In genomic region chr10:132551093-132551807, GRCh38 we compare ENCODE assay signal across 9 cellular contexts. TPM values are rescaled to one million over a fixed set of nuclear protein-coding genes. Genes with fewer than 3 reads are reported as not detected.
DNase-seq lines count a peak whose midpoint lies in the region; ATAC-seq and TF ChIP-seq lines count a peak whose summit lies in the region.
"Had no signal": no experiment of that assay in that cellular context is flagged by ENCODE, and none has a peak within 500 bp of the region (broad histone marks: within the 10 kb centered on the region; RNA-seq: fewer than 3 reads in every experiment).

No MANE protein-coding gene starts in this region.

- POLR2A ChIA-PET in CD8-positive, alpha-beta memory T cell (lab: Charles Lee): no interaction called here
- POLR2A ChIA-PET in activated CD4-positive, alpha-beta memory T cell treated with anti-CD3 and anti-CD28 coated beads for 36 hours (lab: Charles Lee): interaction anchor here (0.6 to 2.0 kb wide), 3 partner anchors 10 to 20 kb away, joined by 3 to 6 read pairs (median 3); no protein-coding TSS in a partner anchor

- peaks cover 16 to 49% (median 19%) of the 10 kb centered on the region in 3 donors for H3K4me1 Mint-ChIP-seq in CD8-positive, alpha-beta memory T cell
- peaks cover 29% of the 10 kb centered on the region for H3K4me1 Mint-ChIP-seq in activated CD4-positive, alpha-beta memory T cell treated with anti-CD3 and anti-CD28 coated beads for 36 hours (ENCODE audit: low read depth)

- H3K4me1 ChIP-seq in CD8-positive, alpha-beta memory T cell (ENCODE audit: insufficient read depth, low read length): peaks cover 53% of the 10 kb centered on the region
- peaks cover 8% of the 10 kb centered on the region for H3K4me1 ChIP-seq in upper lobe of right lung

- TF ChIP-seq CTCF in upper lobe of right lung (IDR thresholded peaks at IDR 0.05): no peak

- H3K27ac Mint-ChIP-seq in CD8-positive, alpha-beta memory T cell: peak overlapping the region; percentile 18 to 92 (median 78)
- peak overlapping the region; percentile 52 for H3K27ac Mint-ChIP-seq in activated CD4-positive, alpha-beta memory T cell treated with anti-CD3 and anti-CD28 coated beads for 36 hours

- H3K4me3 Mint-ChIP-seq in CD8-positive, alpha-beta memory T cell: peak overlapping the region; percentile 37 to 83 (median 75)
- H3K4me3 Mint-ChIP-seq in activated CD4-positive, alpha-beta memory T cell treated with anti-CD3 and anti-CD28 coated beads for 36 hours: peak overlapping the region; percentile 38

- peaks cover 0 to under 1% (median 0%) of the 10 kb centered on the region in 3 donors for H3K36me3 Mint-ChIP-seq in CD8-positive, alpha-beta memory T cell
- H3K36me3 Mint-ChIP-seq in activated CD4-positive, alpha-beta memory T cell treated with anti-CD3 and anti-CD28 coated beads for 36 hours: no peaks in the 10 kb centered on the region

- ATAC-seq in HG03159 (IDR thresholded peaks at IDR 0.05; ENCODE audit: unreplicated experiment) (peak; percentile 81), upper lobe of right lung (peak; percentile 52)

- CTCF ChIA-PET in CD8-positive, alpha-beta memory T cell (lab: Charles Lee): interaction anchor here (0.9 to 2.1 kb wide), 6 partner anchors 10 to 104 kb away, joined by 3 to 15 read pairs (median 4); no protein-coding TSS in a partner anchor
- CTCF ChIA-PET in activated CD4-positive, alpha-beta memory T cell treated with anti-CD3 and anti-CD28 coated beads for 36 hours (lab: Charles Lee): interaction anchor here (0.8 to 1.7 kb wide), 4 partner anchors 11 to 104 kb away, joined by 3 to 13 read pairs (median 4); no protein-coding TSS in a partner anchor

- DNase-seq in CD8-positive, alpha-beta memory T cell: peak in 1 of 5 donors; percentile 36
- peak; percentile 58 for DNase-seq in activated CD4-positive, alpha-beta memory T cell treated with anti-CD3 and anti-CD28 coated beads for 36 hours
- DNase-seq in upper lobe of right lung (peak; percentile 67), T-helper 9 cell (no peak), NCI-H1417 treated with DMSO at 0.1 percent for 48 hours (lab: John Stamatoyannopoulos, UW) (no peak), NCI-H2107 (lab: John Stamatoyannopoulos, UW) (no peak)

- H3K9me3 Mint-ChIP-seq in CD8-positive, alpha-beta memory T cell: no peaks in the 10 kb centered on the region
- no peaks in the 10 kb centered on the region for H3K9me3 Mint-ChIP-seq in activated CD4-positive, alpha-beta memory T cell treated with anti-CD3 and anti-CD28 coated beads for 36 hours

- TF ChIP-seq POLR2A in GM19099 (IDR thresholded peaks at IDR 0.05; ENCODE audit: extremely low read depth, insufficient read length, low read depth): peak; percentile 39

- H3K4me3 ChIP-seq in CD8-positive, alpha-beta memory T cell (ENCODE audit: low read length): peak overlapping the region; percentile 55
- H3K4me3 ChIP-seq in upper lobe of right lung: no peak overlapping the region
- H3K4me3 ChIP-seq: thoracic aorta had no signal

- peak overlapping the region; percentile 6 for H3K27ac ChIP-seq in CD8-positive, alpha-beta memory T cell (ENCODE audit: low read depth, low read length)
- H3K27ac ChIP-seq in upper lobe of right lung: no peak overlapping the region
- H3K27ac ChIP-seq: thoracic aorta had no signal

- H3K9me3 ChIP-seq in CD8-positive, alpha-beta memory T cell (ENCODE audit: low read length): no peaks in the 10 kb centered on the region
- no peaks in the 10 kb centered on the region for H3K9me3 ChIP-seq in upper lobe of right lung
- H3K9me3 ChIP-seq: thoracic aorta had no signal

- intact Hi-C loops in activated CD4-positive, alpha-beta memory T cell treated with anti-CD3 and anti-CD28 coated beads for 36 hours (cut with micrococcal nuclease): loop anchor here (1.0 kb wide), 1 partner anchor 10 kb away; no protein-coding TSS in a partner anchor
- intact Hi-C loops in upper lobe of right lung (cut with DNase I): no loop called here

- H3K27me3 ChIP-seq in CD8-positive, alpha-beta memory T cell (ENCODE audit: insufficient read depth, low read length, poor library complexity, severe bottlenecking): no peaks in the 10 kb centered on the region
- no peaks in the 10 kb centered on the region for H3K27me3 ChIP-seq in upper lobe of right lung

- H3K27me3 Mint-ChIP-seq in CD8-positive, alpha-beta memory T cell: peaks cover 0 to 5% of the 10 kb centered on the region in 2 donors
- H3K27me3 Mint-ChIP-seq in activated CD4-positive, alpha-beta memory T cell treated with anti-CD3 and anti-CD28 coated beads for 36 hours: no peaks in the 10 kb centered on the region

- H3K36me3 ChIP-seq in CD8-positive, alpha-beta memory T cell (ENCODE audit: insufficient read depth, low read length): no peaks in the 10 kb centered on the region
- no peaks in the 10 kb centered on the region for H3K36me3 ChIP-seq in upper lobe of right lung
- H3K36me3 ChIP-seq: thoracic aorta had no signal

RNA-seq across cellular contexts. Expression of gene INPP5A, which starts 13.7 kb away (rescaled TPM):
- 1 to 10 TPM; 4.8 to 6.1 TPM for total RNA-seq in CD8-positive, alpha-beta memory T cell
- polyA plus RNA-seq in CD8-positive, alpha-beta memory T cell: 1.1 TPM
- total RNA-seq in activated CD4-positive, alpha-beta memory T cell treated with anti-CD3 and anti-CD28 coated beads for 36 hours: 1 to 10 TPM; 7.4 to 7.5 TPM
- total RNA-seq in upper lobe of right lung: 38.3 TPM

Comparison
In these comparisons a context has a peak if more than half of its experiments do, and no peak if none do; other contexts are left out.
1. DNase-seq: peak in activated CD4-positive, alpha-beta memory T cell treated with anti-CD3 and anti-CD28 coated beads for 36 hours (single experiment) and upper lobe of right lung (single experiment); none in T-helper 9 cell (single experiment), NCI-H1417 treated with DMSO at 0.1 percent for 48 hours (single experiment) and NCI-H2107 (single experiment).